ENCODE assay signal across 1 cellular context in the genomic region with DNA sequence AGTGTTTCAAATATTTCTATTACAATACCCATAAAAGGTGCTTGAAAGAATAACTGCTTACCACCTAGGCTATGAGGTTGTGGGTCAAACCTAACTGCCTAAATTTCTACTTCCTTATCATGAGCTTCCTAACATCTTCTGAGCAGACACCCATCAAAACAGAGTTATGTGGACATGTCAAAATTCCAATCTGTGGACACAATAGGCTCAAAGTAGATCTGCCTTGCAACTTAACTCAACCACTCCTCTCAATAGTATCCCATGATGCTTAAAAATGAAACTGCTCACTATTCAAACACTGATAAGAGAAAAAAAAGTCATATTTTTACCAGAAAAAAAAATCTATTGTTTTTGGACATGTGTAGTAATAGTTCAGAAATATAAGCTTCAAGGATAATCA.
TF ChIP-seq lines count a peak whose summit lies in the region.

No MANE protein-coding gene starts in this region.

TF ChIP-seq in HepG2, 621 proteins besides CTCF, POLR2A, EP300 and RAD21:
- TF ChIP-seq CEBPG (CRISPR knock-in tag; IDR thresholded peaks at IDR 0.05) (no peak), NBN (conservative IDR thresholded peaks at IDR 0.05) (no peak), TARDBP (CRISPR knock-in tag; IDR thresholded peaks at IDR 0.05) (no peak), HNRNPUL1 (IDR thresholded peaks at IDR 0.05; ENCODE audit: low read depth, low read length) (no peak), SIN3B (IDR thresholded peaks at IDR 0.05; ENCODE audit: low read length) (no peak), JARID2 (CRISPR knock-in tag; IDR thresholded peaks at IDR 0.05; ENCODE audit: insufficient replicate concordance) (no peak), NFKB2 (CRISPR knock-in tag; IDR thresholded peaks at IDR 0.05; ENCODE audit: borderline replicate concordance) (no peak), AGO2 (optimal IDR thresholded peaks at IDR 0.05; ENCODE audit: low read depth, low read length) (no peak), ZNF709 (CRISPR knock-in tag; IDR thresholded peaks at IDR 0.05) (no peak)
- TF ChIP-seq, protein P1, sequence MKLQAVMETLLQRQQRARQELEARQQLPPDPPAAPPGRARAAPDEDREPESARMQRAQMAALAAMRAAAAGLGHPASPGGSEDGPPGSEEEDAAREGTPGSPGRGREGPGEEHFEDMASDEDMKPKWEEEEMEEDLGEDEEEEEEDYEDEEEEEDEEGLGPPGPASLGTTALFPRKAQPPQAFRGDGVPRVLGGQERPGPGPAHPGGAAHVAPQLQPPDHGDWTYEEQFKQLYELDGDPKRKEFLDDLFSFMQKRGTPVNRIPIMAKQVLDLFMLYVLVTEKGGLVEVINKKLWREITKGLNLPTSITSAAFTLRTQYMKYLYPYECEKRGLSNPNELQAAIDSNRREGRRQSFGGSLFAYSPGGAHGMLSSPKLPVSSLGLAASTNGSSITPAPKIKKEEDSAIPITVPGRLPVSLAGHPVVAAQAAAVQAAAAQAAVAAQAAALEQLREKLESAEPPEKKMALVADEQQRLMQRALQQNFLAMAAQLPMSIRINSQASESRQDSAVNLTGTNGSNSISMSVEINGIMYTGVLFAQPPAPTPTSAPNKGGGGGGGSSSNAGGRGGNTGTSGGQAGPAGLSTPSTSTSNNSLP (IDR thresholded peaks at IDR 0.05; ENCODE audit: low read depth, low read length) = no peak
- TF ChIP-seq, protein P2, sequence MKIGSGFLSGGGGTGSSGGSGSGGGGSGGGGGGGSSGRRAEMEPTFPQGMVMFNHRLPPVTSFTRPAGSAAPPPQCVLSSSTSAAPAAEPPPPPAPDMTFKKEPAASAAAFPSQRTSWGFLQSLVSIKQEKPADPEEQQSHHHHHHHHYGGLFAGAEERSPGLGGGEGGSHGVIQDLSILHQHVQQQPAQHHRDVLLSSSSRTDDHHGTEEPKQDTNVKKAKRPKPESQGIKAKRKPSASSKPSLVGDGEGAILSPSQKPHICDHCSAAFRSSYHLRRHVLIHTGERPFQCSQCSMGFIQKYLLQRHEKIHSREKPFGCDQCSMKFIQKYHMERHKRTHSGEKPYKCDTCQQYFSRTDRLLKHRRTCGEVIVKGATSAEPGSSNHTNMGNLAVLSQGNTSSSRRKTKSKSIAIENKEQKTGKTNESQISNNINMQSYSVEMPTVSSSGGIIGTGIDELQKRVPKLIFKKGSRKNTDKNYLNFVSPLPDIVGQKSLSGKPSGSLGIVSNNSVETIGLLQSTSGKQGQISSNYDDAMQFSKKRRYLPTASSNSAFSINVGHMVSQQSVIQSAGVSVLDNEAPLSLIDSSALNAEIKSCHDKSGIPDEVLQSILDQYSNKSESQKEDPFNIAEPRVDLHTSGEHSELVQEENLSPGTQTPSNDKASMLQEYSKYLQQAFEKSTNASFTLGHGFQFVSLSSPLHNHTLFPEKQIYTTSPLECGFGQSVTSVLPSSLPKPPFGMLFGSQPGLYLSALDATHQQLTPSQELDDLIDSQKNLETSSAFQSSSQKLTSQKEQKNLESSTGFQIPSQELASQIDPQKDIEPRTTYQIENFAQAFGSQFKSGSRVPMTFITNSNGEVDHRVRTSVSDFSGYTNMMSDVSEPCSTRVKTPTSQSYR (CRISPR knock-in tag; IDR thresholded peaks at IDR 0.05; ENCODE audit: borderline replicate concordance) = no peak
TF ChIP-seq in HepG2: peak in this region for 0.
